12 cellular contexts compared by ENCODE assay signal in the genomic region with DNA sequence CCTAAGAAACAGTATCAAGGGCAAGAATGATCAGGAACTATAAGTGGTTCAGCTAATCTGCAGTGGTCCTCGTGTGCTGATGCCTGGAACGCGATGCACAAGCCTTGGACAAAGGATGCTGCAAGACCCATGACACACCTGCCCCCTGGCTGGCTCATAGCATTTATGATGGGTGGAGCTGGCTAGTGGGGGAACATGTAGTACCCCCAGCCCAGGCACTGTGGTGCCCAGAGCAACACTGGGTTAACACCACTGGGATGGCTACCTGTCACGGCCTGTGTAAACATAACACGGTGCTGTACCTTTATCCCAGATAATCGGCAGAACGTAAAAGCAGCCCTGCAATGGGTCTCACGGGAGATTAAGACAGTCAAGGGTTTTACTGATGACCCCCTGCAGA.
"Had no signal": no experiment of that assay in that cellular context is flagged by ENCODE, and none has a peak within 500 bp of the region (broad histone marks: within the 10 kb centered on the region; RNA-seq: fewer than 3 reads in every experiment).

No MANE protein-coding gene starts in this region.

- H3K4me3 ChIP-seq: upper lobe of left lung had no signal

- H3K27ac ChIP-seq: brain microvascular endothelial cell, upper lobe of left lung had no signal

- ATAC-seq: naive thymus-derived CD8-positive, alpha-beta T cell had no signal

- H3K9me3 ChIP-seq: upper lobe of left lung had no signal

- H3K36me3 ChIP-seq: brain microvascular endothelial cell had no signal

- H3K27me3 ChIP-seq: brain microvascular endothelial cell, upper lobe of left lung had no signal

- H3K4me1 ChIP-seq: upper lobe of left lung had no signal

- DNase-seq: activated CD4-positive, alpha-beta T cell treated with anti-CD3 and anti-CD28 coated beads, Interleukin-2, amount 50 U/mL, for 1 hour; activated CD8-positive, alpha-beta memory T cell treated with anti-CD3 and anti-CD28 coated beads for 24 hours; anterior cingulate cortex; brain microvascular endothelial cell; cortex of kidney; effector CD4-positive, alpha-beta T cell; naive thymus-derived CD8-positive, alpha-beta T cell; retina; stimulated activated CD4-positive, alpha-beta T cell treated with anti-CD3 and anti-CD28 coated beads, Interleukin-15, amount 100 ng/mL, for 24 hours; stimulated activated CD4-positive, alpha-beta T cell treated with anti-CD3 and anti-CD28 coated beads, Interleukin-4, amount 100 ng/mL, for 1 hour; stimulated activated naive CD8-positive, alpha-beta T cell treated with anti-CD3 and anti-CD28 coated beads, Interleukin-15, Interleukin-2, amounts not matched to agents 100 U/mL and 50 U/mL, for 24 hours; upper lobe of left lung had no signal
